In the genomic region with DNA sequence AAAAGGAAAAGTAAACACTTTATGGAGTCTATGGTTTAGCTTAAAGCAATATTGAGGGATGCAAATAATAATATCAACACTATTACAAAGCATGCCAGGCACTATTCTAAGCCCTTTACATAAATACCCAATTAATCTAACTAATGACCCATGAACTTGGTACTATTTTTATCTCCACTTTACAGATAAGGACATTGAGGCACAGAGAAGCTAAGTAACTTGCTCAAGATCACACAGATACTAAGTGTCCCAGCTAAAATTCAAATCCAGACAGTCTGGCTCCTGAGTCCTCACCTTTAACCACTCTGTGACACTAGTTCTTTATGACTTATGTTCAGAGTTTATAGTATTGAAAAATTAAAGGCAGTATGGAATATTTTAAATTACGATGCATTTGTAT, we compare ENCODE assay signal across 24 cellular contexts. TPM values are rescaled to one million over a fixed set of nuclear protein-coding genes. Genes with fewer than 3 reads are reported as not detected.
A peak's percentile ranks its signal among the peaks of the same experiment; 100 is the strongest.
DNase-seq lines count a peak whose midpoint lies in the region; ATAC-seq, FAIRE-seq and TF ChIP-seq lines count a peak whose summit lies in the region.
"Had no signal": no experiment of that assay in that cellular context is flagged by ENCODE, and none has a peak within 500 bp of the region (broad histone marks: within the 10 kb centered on the region; RNA-seq: fewer than 3 reads in every experiment).

No MANE protein-coding gene starts in this region.

- peak overlapping the region; percentile 36 for H3K27ac Mint-ChIP-seq in activated T-helper 17 cell treated with anti-CD3 and anti-CD28 coated beads, Interleukin-2, amount 50 U/mL, for 72 hours
- H3K27ac Mint-ChIP-seq in HFFc6, result no peak overlapping the region
- H3K27ac Mint-ChIP-seq: CD4-positive, alpha-beta T cell; GM23338 had no signal

- no peaks in the 10 kb centered on the region for H3K27me3 Mint-ChIP-seq in activated T-helper 17 cell treated with anti-CD3 and anti-CD28 coated beads, Interleukin-2, amount 50 U/mL, for 72 hours
- H3K27me3 Mint-ChIP-seq in HFFc6 (ENCODE audit: insufficient read depth), result no peaks in the 10 kb centered on the region
- H3K27me3 Mint-ChIP-seq: CD4-positive, alpha-beta T cell had no signal

- H4K20me1 ChIP-seq in Loucy (ENCODE audit: insufficient read depth, low read length, poor library complexity, severe bottlenecking), result peaks cover 15% of the 10 kb centered on the region
- H4K20me1 ChIP-seq: BLaER1 had no signal

- H3K27ac ChIP-seq in spleen (peak overlapping the region in 7 of 8 donors; percentile 0 to 72 (median 68)), left lung (no peak overlapping the region)
- H3K27ac ChIP-seq: BLaER1, RWPE1 had no signal

- no peaks in the 10 kb centered on the region for H3F3A ChIP-seq in Loucy (ENCODE audit: low read depth)

- H3K36me3 Mint-ChIP-seq in activated T-helper 17 cell treated with anti-CD3 and anti-CD28 coated beads, Interleukin-2, amount 50 U/mL, for 72 hours (ENCODE audit: low read depth), result peaks cover 86% of the 10 kb centered on the region
- H3K36me3 Mint-ChIP-seq in HFFc6 (ENCODE audit: low read depth), result peaks cover 47% of the 10 kb centered on the region

- no peaks in the 10 kb centered on the region for H3K27me3 ChIP-seq in Loucy (ENCODE audit: insufficient read depth, low read length, poor library complexity, severe bottlenecking)
- no peaks in the 10 kb centered on the region for H3K27me3 ChIP-seq in spleen (replicated peaks in 1 of 7)
- H3K27me3 ChIP-seq in left lung, result no peaks in the 10 kb centered on the region
- H3K27me3 ChIP-seq: BLaER1 had no signal

- WGBS in spleen, 5 donors, result 83 to 100% (median 96%) methylated on average over 1 of the region's 1 CpG

- H3K4me1 ChIP-seq in Loucy (ENCODE audit: insufficient read depth, low read length, poor library complexity, severe bottlenecking) (peaks cover 59% of the 10 kb centered on the region), spleen (peaks cover 32 to 77% (median 61%) of the 10 kb centered on the region in 6 donors), left lung (peaks cover 10 to 50% of the 10 kb centered on the region in 2 donors)

- H3K4me3 ChIP-seq in Loucy (ENCODE audit: low read length, poor library complexity, severe bottlenecking) (peak overlapping the region; percentile 76), spleen (peak overlapping the region in 2 of 8 donors; percentile 6 to 52), left lung (no peak overlapping the region)
- H3K4me3 ChIP-seq: BLaER1, GM23338, SK-N-MC had no signal

- H2AFZ ChIP-seq in Loucy (ENCODE audit: low read length), result no peak overlapping the region
- H2AFZ ChIP-seq: GM23338 had no signal

- H3K9me3 ChIP-seq in Loucy (ENCODE audit: insufficient read depth, low read depth, low read length) (no peaks in the 10 kb centered on the region), spleen (no peaks in the 10 kb centered on the region), left lung (no peaks in the 10 kb centered on the region)
- H3K9me3 ChIP-seq: BLaER1 had no signal

- no peak for DNase-seq in GM18507 (ENCODE audit: extremely low spot score, insufficient read length, low read depth)
- DNase-seq in spleen, result no peak
- no peak for DNase-seq in activated CD4-positive, CD25-positive, alpha-beta regulatory T cell treated with anti-CD3 and anti-CD28 coated beads, Interleukin-2, amount 50 U/mL, for 72 hours
- DNase-seq in left lung, result no peak
- no peak for DNase-seq in HFFc6
- DNase-seq: CD4-positive, alpha-beta T cell; COR-L47; DMS79; HCEC 1CT; NCI-H1694; NCI-H2081; NCI-H2171; NCI-H345; NCI-H526; SHP77 treated with DMSO at 0.1 percent for 48 hours had no signal

- H3K36me3 ChIP-seq in Loucy (ENCODE audit: insufficient read depth, low read length) (peaks cover 34% of the 10 kb centered on the region), spleen (peaks cover 0 to 89% (median 56%) of the 10 kb centered on the region in 6 donors), left lung (peaks cover 8 to 84% of the 10 kb centered on the region in 2 donors)

- peaks cover 33% of the 10 kb centered on the region for H3K4me1 Mint-ChIP-seq in activated T-helper 17 cell treated with anti-CD3 and anti-CD28 coated beads, Interleukin-2, amount 50 U/mL, for 72 hours
- H3K4me1 Mint-ChIP-seq in HFFc6 (ENCODE audit: low read depth), result peaks cover 33% of the 10 kb centered on the region

- ATAC-seq in activated T-helper 17 cell treated with anti-CD3 and anti-CD28 coated beads, Interleukin-2, amount 50 U/mL, for 72 hours (replicated peaks), result no peak
- no peak for ATAC-seq in left lung
- ATAC-seq: GM12878, GM23338 had no signal

- H3K79me2 ChIP-seq in Loucy (ENCODE audit: insufficient read depth, low read length), result peaks cover 52% of the 10 kb centered on the region

- H3K9ac ChIP-seq in Loucy (ENCODE audit: low read depth, low read length, poor library complexity, severe bottlenecking), result peak overlapping the region; percentile 84
- H3K9ac ChIP-seq: BLaER1 had no signal

- peak; percentile 15 for FAIRE-seq in GM18507 (lab: Jason Lieb, UNC)
- FAIRE-seq: GM12878 had no signal

- peak overlapping the region; percentile 55 for H3K4me3 Mint-ChIP-seq in activated T-helper 17 cell treated with anti-CD3 and anti-CD28 coated beads, Interleukin-2, amount 50 U/mL, for 72 hours
- no peak overlapping the region for H3K4me3 Mint-ChIP-seq in HFFc6
- H3K4me3 Mint-ChIP-seq: CD4-positive, alpha-beta T cell; GM23338 had no signal

- peak overlapping the region; percentile 80 for H3K4me2 ChIP-seq in Loucy (ENCODE audit: low read depth, low read length, poor library complexity, severe bottlenecking)
- H3K4me2 ChIP-seq: GM23338 had no signal

- intact Hi-C loops in spleen (cut with DNase I; ENCODE audit: low total_unique reads), result no loop called here
- intact Hi-C loops in left lung (cut with DNase I), result no loop called here

- TF ChIP-seq POLR2A in spleen (IDR thresholded peaks at IDR 0.05), result no peak

- H3K9me2 ChIP-seq in Loucy (replicated peaks; ENCODE audit: low read depth, low read length), result no peaks in the 10 kb centered on the region

- H3K9me3 Mint-ChIP-seq in activated T-helper 17 cell treated with anti-CD3 and anti-CD28 coated beads, Interleukin-2, amount 50 U/mL, for 72 hours, result no peaks in the 10 kb centered on the region
- no peaks in the 10 kb centered on the region for H3K9me3 Mint-ChIP-seq in HFFc6
- H3K9me3 Mint-ChIP-seq: CD4-positive, alpha-beta T cell; GM23338 had no signal

- TF ChIP-seq CTCF in Loucy (conservative IDR thresholded peaks at IDR 0.05; ENCODE audit: low read length), result no peak
- no peak for TF ChIP-seq CTCF in spleen (IDR thresholded peaks at IDR 0.05 in 8 of 11, conservative IDR thresholded peaks at IDR 0.05 in 3 of 11)
- no peak for TF ChIP-seq CTCF in left lung (IDR thresholded peaks at IDR 0.05)
- TF ChIP-seq CTCF in HFFc6 (IDR thresholded peaks at IDR 0.05), result no peak

RNA-seq across cellular contexts. Expression of a gene that starts 5.6 kb away (rescaled TPM):
- total RNA-seq in activated T-helper 17 cell treated with anti-CD3 and anti-CD28 coated beads, Interleukin-2, amount 50 U/mL, for 72 hours, result 10 to 100 TPM; 38.4 to 44.4 TPM
- total RNA-seq in spleen (10 to 100 TPM; 47.7 to 72.6 (median 58.4) TPM), left lung (10 to 100 TPM; 29.9 to 47.9 TPM)
- 10 to 100 TPM; 40.0 to 52.2 (median 41.4) TPM for polyA plus RNA-seq in spleen
- 10 to 100 TPM; 18.7 to 25.7 (median 21.8) TPM for total RNA-seq in HFFc6 (2021; fragmentation: NEBNext Ultra II Directional; extraction: Animal tissue kit (Norgen Biotek cat#: 25700))

RNA-seq across cellular contexts. Expression of a gene that starts 5.7 kb away (rescaled TPM):
- total RNA-seq in activated T-helper 17 cell treated with anti-CD3 and anti-CD28 coated beads, Interleukin-2, amount 50 U/mL, for 72 hours, result 1 to 10 TPM in 1 of 2 donors, under 1 TPM in 1; 0.63 to 1.7 TPM
- total RNA-seq in spleen, result 1 to 10 TPM in 4 of 7 donors, under 1 TPM in 3; 0.52 to 2.1 (median 1.6) TPM
- polyA plus RNA-seq in spleen, result 1 to 10 TPM in 1 of 3 donors, under 1 TPM in 2; 0.20 to 1.0 (median 0.99) TPM
- total RNA-seq in left lung, result 1 to 10 TPM in 1 of 2 donors, under 1 TPM in 1; 0.47 to 3.5 TPM
- under 1 TPM in 5 of 6 experiments, not detected in 1; 0.09 to 0.14 (median 0.12) TPM for total RNA-seq in HFFc6 (2021; fragmentation: NEBNext Ultra II Directional; extraction: Animal tissue kit (Norgen Biotek cat#: 25700))
- total RNA-seq: HT1080, MCF 10A had no signal

RNA-seq across cellular contexts. Expression of a gene that starts 5.9 kb away (rescaled TPM):
- 10 to 100 TPM; 19.3 to 33.4 TPM for total RNA-seq in activated T-helper 17 cell treated with anti-CD3 and anti-CD28 coated beads, Interleukin-2, amount 50 U/mL, for 72 hours
- total RNA-seq in spleen, result 10 to 100 TPM; 17.7 to 31.3 (median 25.2) TPM
- polyA plus RNA-seq in spleen, result 1 to 10 TPM; 5.2 to 8.8 (median 8.5) TPM
- total RNA-seq in left lung, result 10 to 100 TPM; 21.2 to 35.4 TPM
- total RNA-seq in HFFc6 (2021; fragmentation: NEBNext Ultra II Directional; extraction: Animal tissue kit (Norgen Biotek cat#: 25700)), result 10 to 100 TPM; 12.2 to 18.8 (median 18.2) TPM

Comparison
In these comparisons a context has a peak if more than half of its experiments do, and no peak if none do; other contexts are left out.
1. H3K27ac ChIP-seq: peak in spleen (7 of 8); none in left lung (0 of 2).